ENCODE assay signal across 22 cellular contexts in the genomic region with DNA sequence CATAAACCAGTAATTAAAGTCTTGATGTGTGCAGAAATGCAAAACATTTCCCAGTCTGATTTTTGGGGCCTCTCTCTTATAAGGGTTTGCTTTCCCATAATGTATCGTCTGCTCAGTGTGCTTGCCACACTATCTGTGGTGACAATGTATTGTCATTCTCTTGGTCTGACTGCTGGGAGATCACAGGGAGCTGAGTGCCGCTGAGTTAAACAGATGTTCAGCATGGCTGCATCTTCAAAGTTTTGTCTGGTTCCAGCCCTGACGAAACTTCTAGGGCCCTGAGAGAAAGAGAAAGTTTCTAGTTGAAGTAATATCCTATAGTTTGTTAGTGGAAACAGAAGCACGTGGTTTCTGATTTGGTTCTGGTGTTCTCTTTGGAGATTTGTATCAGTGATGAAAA. TPM values are rescaled to one million over a fixed set of nuclear protein-coding genes. Genes with fewer than 3 reads are reported as not detected.
DNase-seq lines count a peak whose midpoint lies in the region; ATAC-seq, FAIRE-seq and TF ChIP-seq lines count a peak whose summit lies in the region.
"Had no signal": no experiment of that assay in that cellular context is flagged by ENCODE, and none has a peak within 500 bp of the region (broad histone marks: within the 10 kb centered on the region; RNA-seq: fewer than 3 reads in every experiment).

No MANE protein-coding gene starts in this region.

- no peaks in the 10 kb centered on the region for H3K27me3 Mint-ChIP-seq in astrocyte (ENCODE audit: low read depth, unreplicated experiment)
- H3K27me3 Mint-ChIP-seq: memory B cell had no signal

- H3K36me3 Mint-ChIP-seq in astrocyte (ENCODE audit: low read depth, unreplicated experiment), result no peaks in the 10 kb centered on the region
- H3K36me3 Mint-ChIP-seq: memory B cell; naive thymus-derived CD4-positive, alpha-beta T cell had no signal

- H3K9me3 ChIP-seq in astrocyte (ENCODE audit: insufficient read depth, low read depth, low read length), result no peaks in the 10 kb centered on the region
- H3K9me3 ChIP-seq: tibial artery had no signal

- ATAC-seq in GM18505 (IDR thresholded peaks at IDR 0.05; ENCODE audit: unreplicated experiment) (peak; percentile 55), HG03039 (IDR thresholded peaks at IDR 0.05; ENCODE audit: unreplicated experiment) (peak; percentile 40), HG03439 (IDR thresholded peaks at IDR 0.05; ENCODE audit: unreplicated experiment) (no peak)
- ATAC-seq: naive thymus-derived CD4-positive, alpha-beta T cell had no signal

- H2AFZ ChIP-seq in astrocyte (ENCODE audit: low read depth, low read length), result peak overlapping the region; percentile 24

- H3K4me1 ChIP-seq in astrocyte (ENCODE audit: insufficient read depth, low read length), result no peaks in the 10 kb centered on the region
- H3K4me1 ChIP-seq: BE2C, tibial artery had no signal

- H3K4me2 ChIP-seq in astrocyte (ENCODE audit: low read length), result no peak overlapping the region

- H4K20me1 ChIP-seq in astrocyte (ENCODE audit: insufficient read depth, low read length), result no peaks in the 10 kb centered on the region

- no peak overlapping the region for H3K27ac ChIP-seq in astrocyte (ENCODE audit: low read depth, low read length)
- H3K27ac ChIP-seq: skin epidermis, tibial artery had no signal

- H3K4me1 Mint-ChIP-seq in astrocyte (ENCODE audit: low read depth, unreplicated experiment), result peaks cover 19% of the 10 kb centered on the region
- H3K4me1 Mint-ChIP-seq: activated B cell treated with CpG ODN at 0.5 μM for 24 hours, endodermal cell had no signal

- no peak overlapping the region for H3K27ac Mint-ChIP-seq in astrocyte (ENCODE audit: unreplicated experiment)
- H3K27ac Mint-ChIP-seq: activated B cell treated with CpG ODN at 0.5 μM for 24 hours, endodermal cell, memory B cell had no signal

- H3K36me3 ChIP-seq in astrocyte (ENCODE audit: insufficient read depth, low read length), result no peaks in the 10 kb centered on the region
- H3K36me3 ChIP-seq: BE2C, tibial artery had no signal

- no peaks in the 10 kb centered on the region for H3K27me3 ChIP-seq in astrocyte (ENCODE audit: insufficient read depth, low read length)
- H3K27me3 ChIP-seq: BE2C, tibial artery had no signal

- peak; percentile 46 for DNase-seq in activated CD4-positive, alpha-beta T cell treated with anti-CD3 and anti-CD28 coated beads for 48 hours
- DNase-seq in activated CD4-positive, alpha-beta T cell treated with anti-CD3 and anti-CD28 coated beads, Interleukin-2, amount 50 U/mL, for 1 hour, result no peak
- DNase-seq in astrocyte (ENCODE audit: low read depth), result no peak
- DNase-seq in NCI-H526 (lab: John Stamatoyannopoulos, UW), result no peak
- DNase-seq in NCI-H510A (lab: John Stamatoyannopoulos, UW), result no peak
- DNase-seq: 8988T; activated B cell treated with CpG ODN at 0.5 μM for 24 hours; aorta; BE2C; endodermal cell; hypothalamus; kidney; naive thymus-derived CD4-positive, alpha-beta T cell; NCI-H1092 treated with DMSO at 0.1 percent for 48 hours; NCI-H2107; NCI-H69; tibial artery had no signal

- no peak overlapping the region for H3K4me3 ChIP-seq in astrocyte (ENCODE audit: insufficient read depth, low read depth, low read length)
- H3K4me3 ChIP-seq: skin epidermis, tibial artery had no signal

- H3K4me3 Mint-ChIP-seq in astrocyte (ENCODE audit: unreplicated experiment), result no peak overlapping the region
- H3K4me3 Mint-ChIP-seq: activated B cell treated with CpG ODN at 0.5 μM for 24 hours, endodermal cell, memory B cell had no signal

- TF ChIP-seq POLR2A in GM18505 (IDR thresholded peaks at IDR 0.05; ENCODE audit: borderline replicate concordance, extremely low read depth, insufficient read depth, insufficient read length), result no peak

- FAIRE-seq in astrocyte (lab: Jason Lieb, UNC), result no peak
- FAIRE-seq: kidney had no signal

- no peak for TF ChIP-seq CTCF in astrocyte (IDR thresholded peaks at IDR 0.05; ENCODE audit: insufficient read depth, low read depth, low read length)

- H3K9me3 Mint-ChIP-seq in astrocyte (ENCODE audit: unreplicated experiment), result no peaks in the 10 kb centered on the region
- H3K9me3 Mint-ChIP-seq: activated B cell treated with CpG ODN at 0.5 μM for 24 hours; endodermal cell; memory B cell; naive thymus-derived CD4-positive, alpha-beta T cell had no signal

- no peak overlapping the region for H3K9ac ChIP-seq in astrocyte (ENCODE audit: low read length)

- no peaks in the 10 kb centered on the region for H3K79me2 ChIP-seq in astrocyte (ENCODE audit: insufficient read depth, low read length)

RNA-seq across cellular contexts. Expression of a gene that starts 42.5 kb away (rescaled TPM):
- total RNA-seq in astrocyte, result 4.7 and 6.5 TPM in 2 replicates
